Comparison of ENCODE assay signal across 8 cellular contexts in genomic region chr19:45469835-45470146, GRCh38. TPM values are rescaled to one million over a fixed set of nuclear protein-coding genes. Genes with fewer than 3 reads are reported as not detected.
A peak's percentile ranks its signal among the peaks of the same experiment; 100 is the strongest.
DNase-seq lines count a peak whose midpoint lies in the region; ATAC-seq and TF ChIP-seq lines count a peak whose summit lies in the region.

No MANE protein-coding gene starts in this region.

- no peak overlapping the region for H3K14ac ChIP-seq in neuronal stem cell (ENCODE audit: low read length)

- intact Hi-C loops in esophagus squamous epithelium (cut with DNase I): no loop called here

- no peaks in the 10 kb centered on the region for H3K79me1 ChIP-seq in neuronal stem cell (ENCODE audit: low read depth, low read length)

- no peak overlapping the region for H2BK5ac ChIP-seq in neuronal stem cell (ENCODE audit: low read length)

- TF ChIP-seq CTCF in HL-60 (IDR thresholded peaks at IDR 0.05; ENCODE audit: insufficient read depth, low read length) (no peak), WERI-Rb-1 (IDR thresholded peaks at IDR 0.05; ENCODE audit: low read depth, low read length) (no peak), esophagus squamous epithelium (IDR thresholded peaks at IDR 0.05) (no peak)

- no peaks in the 10 kb centered on the region for H3K9me3 ChIP-seq in WERI-Rb-1 (ENCODE audit: severe bottlenecking)
- H3K9me3 ChIP-seq in esophagus squamous epithelium: no peaks in the 10 kb centered on the region
- H3K9me3 ChIP-seq in neuronal stem cell (replicated peaks in 1 of 2; ENCODE audit: control insufficient read depth in 2 of 2, insufficient read depth in 1 of 2, low read depth in 1 of 2, low read length in 2 of 2): no peaks in the 10 kb centered on the region

- H2AFZ ChIP-seq in neuronal stem cell (ENCODE audit: low read length): peak overlapping the region; percentile 94

- no peak overlapping the region for H4K91ac ChIP-seq in neuronal stem cell (ENCODE audit: low read depth, low read length, poor library complexity)

- no peak overlapping the region for H2BK120ac ChIP-seq in neuronal stem cell (ENCODE audit: low read depth, low read length)

- H3K23ac ChIP-seq in neuronal stem cell (ENCODE audit: low read depth, low read length, poor library complexity): no peak overlapping the region

- H3K27me3 ChIP-seq in HL-60 (ENCODE audit: insufficient read depth, poor library complexity, severe bottlenecking): no peaks in the 10 kb centered on the region
- no peaks in the 10 kb centered on the region for H3K27me3 ChIP-seq in WERI-Rb-1 (ENCODE audit: insufficient read depth, low read depth, severe bottlenecking)
- peaks cover 0 to 7% (median 0%) of the 10 kb centered on the region in 4 donors for H3K27me3 ChIP-seq in esophagus squamous epithelium
- peaks cover 0 to 35% (median 0%) of the 10 kb centered on the region in 3 experiments for H3K27me3 ChIP-seq in neuronal stem cell (ENCODE audit: control insufficient read depth in 3 of 3, insufficient read depth in 3 of 3, low read depth in 1 of 3, low read length in 3 of 3)

- no peak overlapping the region for H3K4ac ChIP-seq in neuronal stem cell (ENCODE audit: low read length)

- H3K4me3 ChIP-seq in HL-60 (replicated peaks; ENCODE audit: insufficient read depth, low read length) (peak overlapping the region; percentile 52), WERI-Rb-1 (ENCODE audit: low read depth, low read length) (peak overlapping the region; percentile 61), esophagus squamous epithelium (peak overlapping the region; percentile 61 to 84 (median 78)), neuronal stem cell (ENCODE audit: low read length in 2 of 2) (peak overlapping the region; percentile 58 to 93)

- whole genome bisulfite sequencing in esophagus squamous epithelium, 2 donors: 1 to 2% methylated on average over 5 to 10 of the region's 14 CpGs
- no CpG with 5 or more reads among the region's 14 CpGs for WGBS in neuronal stem cell (ENCODE audit: extremely low coverage in 2 of 2, insufficient read length in 2 of 2, insufficient replicate concordance in 1 of 2), 2 donors

- ATAC-seq in GM18519 (IDR thresholded peaks at IDR 0.05; ENCODE audit: low FRiP score, unreplicated experiment): no peak

- peak overlapping the region; percentile 24 for H2AK5ac ChIP-seq in neuronal stem cell (ENCODE audit: low read depth, low read length)

- H2BK12ac ChIP-seq in neuronal stem cell (ENCODE audit: low read length): no peak overlapping the region

- H4K8ac ChIP-seq in neuronal stem cell (ENCODE audit: low read depth, low read length): no peak overlapping the region

- H3K4me1 ChIP-seq in esophagus squamous epithelium (peaks cover 23 to 41% (median 23%) of the 10 kb centered on the region in 3 donors), neuronal stem cell (ENCODE audit: control insufficient read depth in 2 of 2, insufficient read depth in 1 of 2, low read depth in 1 of 2, low read length in 2 of 2) (peaks cover 15 to 22% of the 10 kb centered on the region in 2 donors)

- H3K27ac ChIP-seq in HL-60 (replicated peaks) (peak overlapping the region; percentile 97), WERI-Rb-1 (no peak overlapping the region), esophagus squamous epithelium (peak overlapping the region; percentile 98 to 99 (median 98)), neuronal stem cell (replicated peaks; ENCODE audit: low read length) (no peak overlapping the region)

- DNase-seq in DMS79 treated with DMSO at 0.1 percent for 48 hours (lab: John Stamatoyannopoulos, UW) (peak; percentile 64), DMS79 (lab: John Stamatoyannopoulos, UW) (no peak), HL-60 (ENCODE audit: low read depth in 1 of 2, low spot score in 1 of 2) (peak in 1 of 2 experiments; percentile 83), WERI-Rb-1 (peak; percentile 92), esophagus squamous epithelium (lab: John Stamatoyannopoulos, UW) (no peak), neuronal stem cell (ENCODE audit: low spot score) (no peak), COLO829 (ENCODE audit: low spot score) (no peak)

- H2BK15ac ChIP-seq in neuronal stem cell (ENCODE audit: low read length): peak overlapping the region; percentile 81

- H3K9ac ChIP-seq in neuronal stem cell (ENCODE audit: low read depth, low read length, poor library complexity): peak overlapping the region; percentile 24

- H3K18ac ChIP-seq in neuronal stem cell (ENCODE audit: low read length): peak overlapping the region; percentile 44

- H3K36me3 ChIP-seq in WERI-Rb-1 (no peaks in the 10 kb centered on the region), esophagus squamous epithelium (no peaks in the 10 kb centered on the region), neuronal stem cell (replicated peaks in 1 of 2; ENCODE audit: control insufficient read depth in 2 of 2, insufficient read depth in 2 of 2, low read length in 2 of 2) (no peaks in the 10 kb centered on the region)

- peak overlapping the region; percentile 97 for H3K4me2 ChIP-seq in neuronal stem cell (ENCODE audit: insufficient read depth, low read length, poor library complexity, severe bottlenecking)

- peak in 2 of 4 donors; percentile 72 to 89 for TF ChIP-seq POLR2A in esophagus squamous epithelium (IDR thresholded peaks at IDR 0.05)

RNA-seq across cellular contexts. Expression of gene FOSB, which starts 2.0 kb away (rescaled TPM):
- total RNA-seq in esophagus squamous epithelium: 1 to 10 TPM; 1.7 to 4.6 (median 2.5) TPM
- 8.5 TPM for polyA plus RNA-seq in neuronal stem cell (2013, experiment 1 of 2)
- 8.7 TPM for polyA plus RNA-seq in neuronal stem cell (2013, experiment 2 of 2)

RNA-seq across cellular contexts. Expression of gene RTN2, which starts 27.1 kb away (rescaled TPM):
- total RNA-seq in esophagus squamous epithelium: 1 to 10 TPM; 1.9 to 7.2 (median 4.2) TPM
- 9.5 TPM for polyA plus RNA-seq in neuronal stem cell (2013, experiment 1 of 2)
- 10.0 TPM for polyA plus RNA-seq in neuronal stem cell (2013, experiment 2 of 2)

RNA-seq across cellular contexts. Expression of gene PPM1N, which starts 28.5 kb away (rescaled TPM):
- total RNA-seq in esophagus squamous epithelium: 1 to 10 TPM; 1.8 to 6.7 (median 4.0) TPM
- polyA plus RNA-seq in neuronal stem cell (2013, experiment 1 of 2): 1.3 TPM
- polyA plus RNA-seq in neuronal stem cell (2013, experiment 2 of 2): 1.2 TPM

RNA-seq across cellular contexts. Expression of gene VASP, which starts 37.5 kb away (rescaled TPM):
- total RNA-seq in esophagus squamous epithelium: 10 to 100 TPM; 39.2 to 82.9 (median 52.7) TPM
- polyA plus RNA-seq in neuronal stem cell (2013, experiment 1 of 2): 61.7 TPM
- 63.2 TPM for polyA plus RNA-seq in neuronal stem cell (2013, experiment 2 of 2)

RNA-seq across cellular contexts. Expression of gene ERCC1, which starts 46.1 kb away (rescaled TPM):
- 10 to 100 TPM; 27.7 to 80.9 (median 48.5) TPM for total RNA-seq in esophagus squamous epithelium
- 90.0 TPM for polyA plus RNA-seq in neuronal stem cell (2013, experiment 1 of 2)
- 87.6 TPM for polyA plus RNA-seq in neuronal stem cell (2013, experiment 2 of 2)

Comparison
In these comparisons a context has a peak if more than half of its experiments do, and no peak if none do; other contexts are left out.
1. DNase-seq: peak in DMS79 treated with DMSO at 0.1 percent for 48 hours (single experiment) and WERI-Rb-1 (single experiment); none in DMS79 (single experiment), esophagus squamous epithelium (single experiment), neuronal stem cell (single experiment) and COLO829 (single experiment).
2. H3K27ac ChIP-seq: peak in HL-60 (single experiment) and esophagus squamous epithelium (4 of 4); none in WERI-Rb-1 (single experiment) and neuronal stem cell (single experiment).
3. Peak in every context shown above with its lines, with median percentiles within 50 percentile points of each other: H3K4me3 ChIP-seq.